Comparison of ENCODE assay signal across 1 cellular context in the genomic region with DNA sequence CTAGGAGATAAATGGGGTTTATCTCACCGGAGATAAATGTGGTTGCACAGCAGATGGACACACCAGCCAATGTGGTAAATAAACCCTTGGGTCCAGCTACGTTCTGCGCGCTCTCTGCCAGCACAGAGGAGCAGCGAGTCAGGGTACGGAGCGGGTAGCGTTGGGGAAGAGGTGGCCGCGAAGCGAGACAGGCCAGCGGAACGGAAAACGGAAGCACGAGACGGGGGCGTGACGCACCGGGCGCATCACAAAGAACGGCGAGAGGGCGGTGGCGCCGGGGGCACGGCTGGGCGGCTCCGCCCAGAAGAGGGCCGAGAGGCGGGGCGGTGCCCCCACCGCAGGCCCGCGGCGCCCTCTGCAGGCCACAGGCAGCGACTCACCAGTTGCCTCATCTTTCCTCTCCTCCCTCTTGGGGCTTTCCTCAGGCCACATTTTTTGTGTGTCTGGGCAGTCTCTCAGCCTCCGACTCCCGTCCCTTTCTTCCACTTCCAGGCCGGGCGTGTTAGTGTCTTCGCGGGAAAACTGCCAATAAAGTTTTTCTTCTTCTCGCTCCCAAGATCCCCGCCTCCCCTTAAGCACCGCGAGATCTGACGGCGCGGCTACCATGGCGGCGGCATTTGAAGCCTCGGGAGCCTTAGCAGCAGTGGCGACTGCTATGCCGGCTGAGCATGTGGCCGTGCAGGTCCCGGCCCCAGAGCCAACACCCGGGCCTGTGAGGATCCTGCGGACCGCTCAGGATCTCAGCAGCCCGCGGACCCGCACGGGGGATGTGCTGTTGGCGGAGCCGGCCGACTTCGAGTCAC.
A peak's percentile ranks its signal among the peaks of the same experiment; 100 is the strongest.
TF ChIP-seq lines count a peak whose summit lies in the region.

A gene with protein sequence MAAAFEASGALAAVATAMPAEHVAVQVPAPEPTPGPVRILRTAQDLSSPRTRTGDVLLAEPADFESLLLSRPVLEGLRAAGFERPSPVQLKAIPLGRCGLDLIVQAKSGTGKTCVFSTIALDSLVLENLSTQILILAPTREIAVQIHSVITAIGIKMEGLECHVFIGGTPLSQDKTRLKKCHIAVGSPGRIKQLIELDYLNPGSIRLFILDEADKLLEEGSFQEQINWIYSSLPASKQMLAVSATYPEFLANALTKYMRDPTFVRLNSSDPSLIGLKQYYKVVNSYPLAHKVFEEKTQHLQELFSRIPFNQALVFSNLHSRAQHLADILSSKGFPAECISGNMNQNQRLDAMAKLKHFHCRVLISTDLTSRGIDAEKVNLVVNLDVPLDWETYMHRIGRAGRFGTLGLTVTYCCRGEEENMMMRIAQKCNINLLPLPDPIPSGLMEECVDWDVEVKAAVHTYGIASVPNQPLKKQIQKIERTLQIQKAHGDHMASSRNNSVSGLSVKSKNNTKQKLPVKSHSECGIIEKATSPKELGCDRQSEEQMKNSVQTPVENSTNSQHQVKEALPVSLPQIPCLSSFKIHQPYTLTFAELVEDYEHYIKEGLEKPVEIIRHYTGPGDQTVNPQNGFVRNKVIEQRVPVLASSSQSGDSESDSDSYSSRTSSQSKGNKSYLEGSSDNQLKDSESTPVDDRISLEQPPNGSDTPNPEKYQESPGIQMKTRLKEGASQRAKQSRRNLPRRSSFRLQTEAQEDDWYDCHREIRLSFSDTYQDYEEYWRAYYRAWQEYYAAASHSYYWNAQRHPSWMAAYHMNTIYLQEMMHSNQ (plus strand): TSS at position 581 of the 803 bp plus-strand sequence. CDS start 24 bp downstream, at position 605.

TF ChIP-seq in GM12878, 131 proteins besides CTCF, POLR2A, EP300 and RAD21 (continued from another document and continues in another):
- TF ChIP-seq, protein P1, sequence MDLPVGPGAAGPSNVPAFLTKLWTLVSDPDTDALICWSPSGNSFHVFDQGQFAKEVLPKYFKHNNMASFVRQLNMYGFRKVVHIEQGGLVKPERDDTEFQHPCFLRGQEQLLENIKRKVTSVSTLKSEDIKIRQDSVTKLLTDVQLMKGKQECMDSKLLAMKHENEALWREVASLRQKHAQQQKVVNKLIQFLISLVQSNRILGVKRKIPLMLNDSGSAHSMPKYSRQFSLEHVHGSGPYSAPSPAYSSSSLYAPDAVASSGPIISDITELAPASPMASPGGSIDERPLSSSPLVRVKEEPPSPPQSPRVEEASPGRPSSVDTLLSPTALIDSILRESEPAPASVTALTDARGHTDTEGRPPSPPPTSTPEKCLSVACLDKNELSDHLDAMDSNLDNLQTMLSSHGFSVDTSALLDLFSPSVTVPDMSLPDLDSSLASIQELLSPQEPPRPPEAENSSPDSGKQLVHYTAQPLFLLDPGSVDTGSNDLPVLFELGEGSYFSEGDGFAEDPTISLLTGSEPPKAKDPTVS (IDR thresholded peaks at IDR 0.05; ENCODE audit: low read depth, low read length) = peak; percentile 60; the same call in 1 of the 2 replicates
- TF ChIP-seq TCF3 (IDR thresholded peaks at IDR 0.05; ENCODE audit: borderline replicate concordance, insufficient read depth, low read depth, low read length) (peak; percentile 45; the same call in 1 of the 2 replicates), CHD2 (IDR thresholded peaks at IDR 0.05; ENCODE audit: borderline replicate concordance, low read depth, low read length) (peak; percentile 99), JUND (IDR thresholded peaks at IDR 0.05; ENCODE audit: low read depth, low read length) (0 out of 2 replicates have a peak, but pooled peaks have one; percentile 28), SPI1 (IDR thresholded peaks at IDR 0.05; ENCODE audit: borderline replicate concordance, insufficient read depth, low read depth, low read length) (0 out of 2 replicates have a peak, but pooled peaks have one; percentile 31), PML (IDR thresholded peaks at IDR 0.05; ENCODE audit: low read length) (peak; percentile 39; the same call in 1 of the 2 replicates), STAT3 (IDR thresholded peaks at IDR 0.05; ENCODE audit: low read depth, low read length) (0 out of 2 replicates have a peak, but pooled peaks have one; percentile 65), SMC3 (IDR thresholded peaks at IDR 0.05; ENCODE audit: borderline replicate concordance, low read length) (peak; percentile 67; the same call in 1 of the 2 replicates), TBL1XR1 (IDR thresholded peaks at IDR 0.05; ENCODE audit: low read depth, low read length) (peak; percentile 48; the same call in 1 of the 2 replicates), ZSCAN29 (IDR thresholded peaks at IDR 0.05) (no peak; the same call in 1 of the 2 replicates), RUNX3 (IDR thresholded peaks at IDR 0.05; ENCODE audit: low read length) (peak; percentile 76), ZNF384 (IDR thresholded peaks at IDR 0.05; ENCODE audit: borderline replicate concordance, low read depth, low read length) (peak; percentile 55), RFX5 (IDR thresholded peaks at IDR 0.05; ENCODE audit: low read depth, low read length) (0 out of 2 replicates have a peak, but pooled peaks have one; percentile 24), NBN (IDR thresholded peaks at IDR 0.05) (peak; percentile 98), SREBF1 (IDR thresholded peaks at IDR 0.05; ENCODE audit: low read length) (peak; percentile 26; the same call in 1 of the 2 replicates), PAX5 (IDR thresholded peaks at IDR 0.05; ENCODE audit: borderline replicate concordance, low read depth, low read length) (peak; percentile 78; the same call in 1 of the 2 replicates), SIN3A (IDR thresholded peaks at IDR 0.05; ENCODE audit: low read depth, low read length) (peak; percentile 98), MXI1 (IDR thresholded peaks at IDR 0.05; ENCODE audit: low read depth, low read length) (peak; percentile 97), EGR1 (IDR thresholded peaks at IDR 0.05; ENCODE audit: borderline replicate concordance in 1 of 2, low read depth in 2 of 2, low read length in 2 of 2) (peak in 1 of 2 experiments; percentile 56; a peak in 2 of 3 replicates), SRF (IDR thresholded peaks at IDR 0.05; ENCODE audit: low read depth in 2 of 2, low read length in 2 of 2) (peak in 1 of 2 experiments; percentile 30; a peak in 1 of 4 replicates), NR2F1 (conservative IDR thresholded peaks at IDR 0.05) (peak; percentile 71), WRNIP1 (IDR thresholded peaks at IDR 0.05; ENCODE audit: borderline replicate concordance, low read depth, low read length) (no peak), ZNF207 (IDR thresholded peaks at IDR 0.05; ENCODE audit: borderline replicate concordance) (peak; percentile 99), FOXK2 (IDR thresholded peaks at IDR 0.05) (peak; percentile 53), KDM1A (IDR thresholded peaks at IDR 0.05; ENCODE audit: borderline replicate concordance) (no peak)
- TF ChIP-seq, protein P2, sequence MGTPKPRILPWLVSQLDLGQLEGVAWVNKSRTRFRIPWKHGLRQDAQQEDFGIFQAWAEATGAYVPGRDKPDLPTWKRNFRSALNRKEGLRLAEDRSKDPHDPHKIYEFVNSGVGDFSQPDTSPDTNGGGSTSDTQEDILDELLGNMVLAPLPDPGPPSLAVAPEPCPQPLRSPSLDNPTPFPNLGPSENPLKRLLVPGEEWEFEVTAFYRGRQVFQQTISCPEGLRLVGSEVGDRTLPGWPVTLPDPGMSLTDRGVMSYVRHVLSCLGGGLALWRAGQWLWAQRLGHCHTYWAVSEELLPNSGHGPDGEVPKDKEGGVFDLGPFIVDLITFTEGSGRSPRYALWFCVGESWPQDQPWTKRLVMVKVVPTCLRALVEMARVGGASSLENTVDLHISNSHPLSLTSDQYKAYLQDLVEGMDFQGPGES (IDR thresholded peaks at IDR 0.05) = 0 out of 2 replicates have a peak, but pooled peaks have one; percentile 32
- TF ChIP-seq, protein P3, sequence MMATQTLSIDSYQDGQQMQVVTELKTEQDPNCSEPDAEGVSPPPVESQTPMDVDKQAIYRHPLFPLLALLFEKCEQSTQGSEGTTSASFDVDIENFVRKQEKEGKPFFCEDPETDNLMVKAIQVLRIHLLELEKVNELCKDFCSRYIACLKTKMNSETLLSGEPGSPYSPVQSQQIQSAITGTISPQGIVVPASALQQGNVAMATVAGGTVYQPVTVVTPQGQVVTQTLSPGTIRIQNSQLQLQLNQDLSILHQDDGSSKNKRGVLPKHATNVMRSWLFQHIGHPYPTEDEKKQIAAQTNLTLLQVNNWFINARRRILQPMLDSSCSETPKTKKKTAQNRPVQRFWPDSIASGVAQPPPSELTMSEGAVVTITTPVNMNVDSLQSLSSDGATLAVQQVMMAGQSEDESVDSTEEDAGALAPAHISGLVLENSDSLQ (IDR thresholded peaks at IDR 0.05) = peak; percentile 56
- TF ChIP-seq, protein P4, sequence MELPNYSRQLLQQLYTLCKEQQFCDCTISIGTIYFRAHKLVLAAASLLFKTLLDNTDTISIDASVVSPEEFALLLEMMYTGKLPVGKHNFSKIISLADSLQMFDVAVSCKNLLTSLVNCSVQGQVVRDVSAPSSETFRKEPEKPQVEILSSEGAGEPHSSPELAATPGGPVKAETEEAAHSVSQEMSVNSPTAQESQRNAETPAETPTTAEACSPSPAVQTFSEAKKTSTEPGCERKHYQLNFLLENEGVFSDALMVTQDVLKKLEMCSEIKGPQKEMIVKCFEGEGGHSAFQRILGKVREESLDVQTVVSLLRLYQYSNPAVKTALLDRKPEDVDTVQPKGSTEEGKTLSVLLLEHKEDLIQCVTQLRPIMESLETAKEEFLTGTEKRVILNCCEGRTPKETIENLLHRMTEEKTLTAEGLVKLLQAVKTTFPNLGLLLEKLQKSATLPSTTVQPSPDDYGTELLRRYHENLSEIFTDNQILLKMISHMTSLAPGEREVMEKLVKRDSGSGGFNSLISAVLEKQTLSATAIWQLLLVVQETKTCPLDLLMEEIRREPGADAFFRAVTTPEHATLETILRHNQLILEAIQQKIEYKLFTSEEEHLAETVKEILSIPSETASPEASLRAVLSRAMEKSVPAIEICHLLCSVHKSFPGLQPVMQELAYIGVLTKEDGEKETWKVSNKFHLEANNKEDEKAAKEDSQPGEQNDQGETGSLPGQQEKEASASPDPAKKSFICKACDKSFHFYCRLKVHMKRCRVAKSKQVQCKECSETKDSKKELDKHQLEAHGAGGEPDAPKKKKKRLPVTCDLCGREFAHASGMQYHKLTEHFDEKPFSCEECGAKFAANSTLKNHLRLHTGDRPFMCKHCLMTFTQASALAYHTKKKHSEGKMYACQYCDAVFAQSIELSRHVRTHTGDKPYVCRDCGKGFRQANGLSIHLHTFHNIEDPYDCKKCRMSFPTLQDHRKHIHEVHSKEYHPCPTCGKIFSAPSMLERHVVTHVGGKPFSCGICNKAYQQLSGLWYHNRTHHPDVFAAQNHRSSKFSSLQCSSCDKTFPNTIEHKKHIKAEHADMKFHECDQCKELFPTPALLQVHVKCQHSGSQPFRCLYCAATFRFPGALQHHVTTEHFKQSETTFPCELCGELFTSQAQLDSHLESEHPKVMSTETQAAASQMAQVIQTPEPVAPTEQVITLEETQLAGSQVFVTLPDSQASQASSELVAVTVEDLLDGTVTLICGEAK (IDR thresholded peaks at IDR 0.05; ENCODE audit: borderline replicate concordance) = peak; percentile 100
- TF ChIP-seq, protein P5, sequence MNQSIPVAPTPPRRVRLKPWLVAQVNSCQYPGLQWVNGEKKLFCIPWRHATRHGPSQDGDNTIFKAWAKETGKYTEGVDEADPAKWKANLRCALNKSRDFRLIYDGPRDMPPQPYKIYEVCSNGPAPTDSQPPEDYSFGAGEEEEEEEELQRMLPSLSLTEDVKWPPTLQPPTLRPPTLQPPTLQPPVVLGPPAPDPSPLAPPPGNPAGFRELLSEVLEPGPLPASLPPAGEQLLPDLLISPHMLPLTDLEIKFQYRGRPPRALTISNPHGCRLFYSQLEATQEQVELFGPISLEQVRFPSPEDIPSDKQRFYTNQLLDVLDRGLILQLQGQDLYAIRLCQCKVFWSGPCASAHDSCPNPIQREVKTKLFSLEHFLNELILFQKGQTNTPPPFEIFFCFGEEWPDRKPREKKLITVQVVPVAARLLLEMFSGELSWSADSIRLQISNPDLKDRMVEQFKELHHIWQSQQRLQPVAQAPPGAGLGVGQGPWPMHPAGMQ (IDR thresholded peaks at IDR 0.05; ENCODE audit: borderline replicate concordance) = peak; percentile 86
- TF ChIP-seq, protein P6, sequence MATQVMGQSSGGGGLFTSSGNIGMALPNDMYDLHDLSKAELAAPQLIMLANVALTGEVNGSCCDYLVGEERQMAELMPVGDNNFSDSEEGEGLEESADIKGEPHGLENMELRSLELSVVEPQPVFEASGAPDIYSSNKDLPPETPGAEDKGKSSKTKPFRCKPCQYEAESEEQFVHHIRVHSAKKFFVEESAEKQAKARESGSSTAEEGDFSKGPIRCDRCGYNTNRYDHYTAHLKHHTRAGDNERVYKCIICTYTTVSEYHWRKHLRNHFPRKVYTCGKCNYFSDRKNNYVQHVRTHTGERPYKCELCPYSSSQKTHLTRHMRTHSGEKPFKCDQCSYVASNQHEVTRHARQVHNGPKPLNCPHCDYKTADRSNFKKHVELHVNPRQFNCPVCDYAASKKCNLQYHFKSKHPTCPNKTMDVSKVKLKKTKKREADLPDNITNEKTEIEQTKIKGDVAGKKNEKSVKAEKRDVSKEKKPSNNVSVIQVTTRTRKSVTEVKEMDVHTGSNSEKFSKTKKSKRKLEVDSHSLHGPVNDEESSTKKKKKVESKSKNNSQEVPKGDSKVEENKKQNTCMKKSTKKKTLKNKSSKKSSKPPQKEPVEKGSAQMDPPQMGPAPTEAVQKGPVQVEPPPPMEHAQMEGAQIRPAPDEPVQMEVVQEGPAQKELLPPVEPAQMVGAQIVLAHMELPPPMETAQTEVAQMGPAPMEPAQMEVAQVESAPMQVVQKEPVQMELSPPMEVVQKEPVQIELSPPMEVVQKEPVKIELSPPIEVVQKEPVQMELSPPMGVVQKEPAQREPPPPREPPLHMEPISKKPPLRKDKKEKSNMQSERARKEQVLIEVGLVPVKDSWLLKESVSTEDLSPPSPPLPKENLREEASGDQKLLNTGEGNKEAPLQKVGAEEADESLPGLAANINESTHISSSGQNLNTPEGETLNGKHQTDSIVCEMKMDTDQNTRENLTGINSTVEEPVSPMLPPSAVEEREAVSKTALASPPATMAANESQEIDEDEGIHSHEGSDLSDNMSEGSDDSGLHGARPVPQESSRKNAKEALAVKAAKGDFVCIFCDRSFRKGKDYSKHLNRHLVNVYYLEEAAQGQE (IDR thresholded peaks at IDR 0.05; ENCODE audit: low read depth, low read length) = no peak
- TF ChIP-seq, protein P7, sequence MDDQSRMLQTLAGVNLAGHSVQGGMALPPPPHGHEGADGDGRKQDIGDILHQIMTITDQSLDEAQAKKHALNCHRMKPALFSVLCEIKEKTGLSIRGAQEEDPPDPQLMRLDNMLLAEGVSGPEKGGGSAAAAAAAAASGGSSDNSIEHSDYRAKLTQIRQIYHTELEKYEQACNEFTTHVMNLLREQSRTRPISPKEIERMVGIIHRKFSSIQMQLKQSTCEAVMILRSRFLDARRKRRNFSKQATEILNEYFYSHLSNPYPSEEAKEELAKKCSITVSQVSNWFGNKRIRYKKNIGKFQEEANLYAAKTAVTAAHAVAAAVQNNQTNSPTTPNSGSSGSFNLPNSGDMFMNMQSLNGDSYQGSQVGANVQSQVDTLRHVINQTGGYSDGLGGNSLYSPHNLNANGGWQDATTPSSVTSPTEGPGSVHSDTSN (IDR thresholded peaks at IDR 0.05; ENCODE audit: insufficient replicate concordance, low read depth, low read length) = no peak
- TF ChIP-seq, protein P8, sequence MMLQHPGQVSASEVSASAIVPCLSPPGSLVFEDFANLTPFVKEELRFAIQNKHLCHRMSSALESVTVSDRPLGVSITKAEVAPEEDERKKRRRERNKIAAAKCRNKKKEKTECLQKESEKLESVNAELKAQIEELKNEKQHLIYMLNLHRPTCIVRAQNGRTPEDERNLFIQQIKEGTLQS (IDR thresholded peaks at IDR 0.05; ENCODE audit: borderline replicate concordance, extremely low read depth, low read depth, low read length) = no peak
- TF ChIP-seq, protein P9, sequence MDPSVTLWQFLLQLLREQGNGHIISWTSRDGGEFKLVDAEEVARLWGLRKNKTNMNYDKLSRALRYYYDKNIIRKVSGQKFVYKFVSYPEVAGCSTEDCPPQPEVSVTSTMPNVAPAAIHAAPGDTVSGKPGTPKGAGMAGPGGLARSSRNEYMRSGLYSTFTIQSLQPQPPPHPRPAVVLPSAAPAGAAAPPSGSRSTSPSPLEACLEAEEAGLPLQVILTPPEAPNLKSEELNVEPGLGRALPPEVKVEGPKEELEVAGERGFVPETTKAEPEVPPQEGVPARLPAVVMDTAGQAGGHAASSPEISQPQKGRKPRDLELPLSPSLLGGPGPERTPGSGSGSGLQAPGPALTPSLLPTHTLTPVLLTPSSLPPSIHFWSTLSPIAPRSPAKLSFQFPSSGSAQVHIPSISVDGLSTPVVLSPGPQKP (IDR thresholded peaks at IDR 0.05; ENCODE audit: low read depth, low read length) = peak; percentile 66
